Comparison of ENCODE assay signal across 1 cellular context in genomic region chr16:13351222-13351621, GRCh38.
TF ChIP-seq lines count a peak whose summit lies in the region.

No MANE protein-coding gene starts in this region.

TF ChIP-seq in H1, 55 proteins besides CTCF, POLR2A, EP300 and RAD21:
- TF ChIP-seq E2F6 (IDR thresholded peaks at IDR 0.05) (0 out of 2 replicates have a peak, but pooled peaks have one; percentile 6), TAF1 (IDR thresholded peaks at IDR 0.05; ENCODE audit: low read depth, low read length) (no peak), POLR2AphosphoS5 (IDR thresholded peaks at IDR 0.05; ENCODE audit: low read depth, low read length) (0 out of 2 replicates have a peak, but pooled peaks have one; percentile 58)
